ENCODE assay signal across 23 cellular contexts in genomic region chr22:20642668-20643179, GRCh38.
"Had no signal": no experiment of that assay in that cellular context is flagged by ENCODE, and none has a peak within 500 bp of the region (broad histone marks: within the 10 kb centered on the region; RNA-seq: fewer than 3 reads in every experiment).

No MANE protein-coding gene starts in this region.

- ATAC-seq: left colon; left ventricle myocardium superior; lower lobe of right lung; naive thymus-derived CD8-positive, alpha-beta T cell; right lobe of liver; stimulated activated naive B cell treated with anti-CD40 and anti-IgM and Interleukin-4, amounts not matched to agents 10 μg/mL and 1 μg/mL and 100 μg/mL, for 72 hours had no signal

- H3K27me3 ChIP-seq: right lobe of liver, thyroid gland had no signal

- H3K4me1 Mint-ChIP-seq: immature natural killer cell; nephron progenitor cell; stimulated activated naive B cell treated with anti-CD40 and anti-IgM and Interleukin-4, amounts not matched to agents 10 μg/mL and 1 μg/mL and 100 μg/mL, for 72 hours had no signal

- H3K27ac ChIP-seq: coronary artery, lower lobe of right lung, parathyroid adenoma, right lobe of liver, stomach, thyroid gland had no signal

- H3K36me3 Mint-ChIP-seq: immature natural killer cell; naive thymus-derived CD8-positive, alpha-beta T cell had no signal

- FAIRE-seq: endometrium, frontal cortex, small intestine had no signal

- H3K9ac ChIP-seq: parathyroid adenoma had no signal

- H3K27ac Mint-ChIP-seq: naive thymus-derived CD8-positive, alpha-beta T cell; nephron progenitor cell; stimulated activated naive B cell treated with anti-CD40 and anti-IgM and Interleukin-4, amounts not matched to agents 10 μg/mL and 1 μg/mL and 100 μg/mL, for 72 hours had no signal

- H3K4me1 ChIP-seq: lower lobe of right lung, parathyroid adenoma, right lobe of liver, thyroid gland had no signal

- H3K9me3 ChIP-seq: lower lobe of right lung, right lobe of liver, stomach, thyroid gland had no signal

- H3K79me2 ChIP-seq: parathyroid adenoma had no signal

- H3K4me3 Mint-ChIP-seq: immature natural killer cell; naive thymus-derived CD8-positive, alpha-beta T cell; nephron progenitor cell; stimulated activated naive B cell treated with anti-CD40 and anti-IgM and Interleukin-4, amounts not matched to agents 10 μg/mL and 1 μg/mL and 100 μg/mL, for 72 hours had no signal

- H3K4me3 ChIP-seq: coronary artery, lower lobe of right lung, right lobe of liver, stomach, thyroid gland had no signal

- H2AFZ ChIP-seq: parathyroid adenoma had no signal

- H3K9me3 Mint-ChIP-seq: immature natural killer cell had no signal

- DNase-seq: dermis blood vessel endothelial cell; effector memory CD4-positive, alpha-beta T cell; hypothalamus; immature natural killer cell; islet precursor cell; kidney glomerular epithelial cell; left colon; left ventricle myocardium superior; lower lobe of right lung; naive thymus-derived CD8-positive, alpha-beta T cell; nephron progenitor cell; occipital lobe; small intestine; stimulated activated CD4-positive, alpha-beta T cell treated with anti-CD3 and anti-CD28 coated beads, Interleukin-15, amount 100 ng/mL, for 24 hours; stimulated activated CD4-positive, alpha-beta T cell treated with anti-CD3 and anti-CD28 coated beads, Interleukin-2, amount 100 ng/mL, for 48 hours; stimulated activated naive B cell treated with anti-CD40 and anti-IgM and Interleukin-4, amounts not matched to agents 10 μg/mL and 1 μg/mL and 100 μg/mL, for 72 hours; stomach; thyroid gland had no signal

- H3K36me3 ChIP-seq: lower lobe of right lung, right lobe of liver, stomach, thyroid gland had no signal
